Comparison of ENCODE assay signal across 2 cellular contexts in genomic region chr13:33548065-33548464, GRCh38.
TF ChIP-seq lines count a peak whose summit lies in the region.

No MANE protein-coding gene starts in this region.

TF ChIP-seq in GM12878, 131 proteins besides CTCF, POLR2A, EP300 and RAD21 (continues in another document):
- no peak for TF ChIP-seq ZBTB11 (CRISPR knock-in tag; IDR thresholded peaks at IDR 0.05)
- TF ChIP-seq FOXK2 (IDR thresholded peaks at IDR 0.05) = no peak
- no peak for TF ChIP-seq E2F4 (IDR thresholded peaks at IDR 0.05; ENCODE audit: low read depth, low read length)
- TF ChIP-seq LARP7 (IDR thresholded peaks at IDR 0.05) = no peak
- TF ChIP-seq TCF12 (IDR thresholded peaks at IDR 0.05; ENCODE audit: low read depth, low read length) = no peak
- no peak for TF ChIP-seq STAT3 (IDR thresholded peaks at IDR 0.05; ENCODE audit: low read depth, low read length)
- no peak for TF ChIP-seq GABPA (IDR thresholded peaks at IDR 0.05; ENCODE audit: low read depth)
- peak; percentile 32 to 47; a peak in 2 of 4 replicates for TF ChIP-seq IKZF2 (IDR thresholded peaks at IDR 0.05)
- no peak for TF ChIP-seq HCFC1 (IDR thresholded peaks at IDR 0.05; ENCODE audit: low read length)
- no peak for TF ChIP-seq ETV6 (conservative IDR thresholded peaks at IDR 0.05 in 1 of 2, IDR thresholded peaks at IDR 0.05 in 1 of 2; ENCODE audit: borderline replicate concordance in 1 of 2, low read depth in 1 of 2)
- TF ChIP-seq NFIC (IDR thresholded peaks at IDR 0.05; ENCODE audit: low read depth, low read length) = peak; percentile 50; the same call in 1 of the 2 replicates
- TF ChIP-seq HDGF (IDR thresholded peaks at IDR 0.05) = no peak
- no peak for TF ChIP-seq MEF2A (IDR thresholded peaks at IDR 0.05; ENCODE audit: insufficient read depth, low read depth, low read length)
- TF ChIP-seq BMI1 (IDR thresholded peaks at IDR 0.05; ENCODE audit: borderline replicate concordance) = no peak
- TF ChIP-seq WRNIP1 (IDR thresholded peaks at IDR 0.05; ENCODE audit: borderline replicate concordance, low read depth, low read length) = no peak
- TF ChIP-seq MTA3 (IDR thresholded peaks at IDR 0.05; ENCODE audit: borderline replicate concordance, low read length) = no peak
- TF ChIP-seq POU2F2 (IDR thresholded peaks at IDR 0.05; ENCODE audit: borderline replicate concordance, low read depth, low read length) = no peak
- TF ChIP-seq NFXL1 (IDR thresholded peaks at IDR 0.05; ENCODE audit: borderline replicate concordance) = no peak
- TF ChIP-seq ZSCAN29 (IDR thresholded peaks at IDR 0.05) = no peak
- TF ChIP-seq ZNF24 (IDR thresholded peaks at IDR 0.05) = no peak
- no peak for TF ChIP-seq GATAD2B (conservative IDR thresholded peaks at IDR 0.05; ENCODE audit: low read depth)
- TF ChIP-seq ATF2 (IDR thresholded peaks at IDR 0.05; ENCODE audit: low read length) = peak; percentile 34; the same call in 1 of the 2 replicates
- no peak for TF ChIP-seq BRCA1 (IDR thresholded peaks at IDR 0.05; ENCODE audit: low read depth, low read length)
- TF ChIP-seq PAX5 (IDR thresholded peaks at IDR 0.05; ENCODE audit: borderline replicate concordance, low read depth, low read length) = no peak
- no peak for TF ChIP-seq RAD51 (IDR thresholded peaks at IDR 0.05)
- no peak for TF ChIP-seq ATF3 (IDR thresholded peaks at IDR 0.05; ENCODE audit: borderline replicate concordance, extremely low read depth, low read depth, low read length)
- TF ChIP-seq NKRF (conservative IDR thresholded peaks at IDR 0.05) = no peak

TF ChIP-seq in GM23338, 12 proteins besides CTCF, POLR2A, EP300 and RAD21:
- TF ChIP-seq ZNF462 (CRISPR knock-in tag; IDR thresholded peaks at IDR 0.05) (no peak), STAT1 (IDR thresholded peaks at IDR 0.05; ENCODE audit: unreplicated experiment) (no peak), NANOG (IDR thresholded peaks at IDR 0.05; ENCODE audit: borderline replicate concordance) (no peak), POLR2AphosphoS5 (IDR thresholded peaks at IDR 0.05; ENCODE audit: low read depth) (no peak)
